Comparison of ENCODE assay signal across 22 cellular contexts in the genomic region with DNA sequence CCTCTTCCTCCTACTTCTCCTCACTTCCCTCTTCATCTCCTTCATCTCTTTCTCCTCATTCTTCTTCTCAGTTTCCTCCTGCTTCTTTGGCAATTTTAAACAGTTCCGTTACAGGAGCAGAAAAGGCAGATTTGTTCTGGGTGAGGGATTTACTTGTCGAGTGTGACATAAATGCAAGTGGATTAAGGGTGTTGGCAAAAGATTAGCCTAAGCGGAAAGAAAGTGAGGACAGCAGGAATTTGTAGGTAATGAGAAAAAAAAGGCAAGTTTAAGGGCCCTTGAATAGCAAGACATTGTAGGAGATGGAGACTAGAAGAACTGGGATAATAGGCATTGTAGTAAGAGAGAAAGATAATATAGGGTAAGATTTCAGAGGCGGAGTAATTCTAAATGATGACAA.
"Had no signal": no experiment of that assay in that cellular context is flagged by ENCODE, and none has a peak within 500 bp of the region (broad histone marks: within the 10 kb centered on the region; RNA-seq: fewer than 3 reads in every experiment).

No MANE protein-coding gene starts in this region.

- H3K4me3 ChIP-seq: MG63 had no signal

- H3K27me3 ChIP-seq: MG63 had no signal

- H3K27ac ChIP-seq: RWPE1 had no signal

- H3K9me3 ChIP-seq: MG63, SK-N-SH had no signal

- DNase-seq: IMR-90, Karpas-422, KG1, MG63, NCI-H1092, NCI-H1105 treated with DMSO at 0.1 percent for 48 hours, NCI-H1417 treated with DMSO at 0.1 percent for 48 hours, NCI-H146, NCI-H1694 treated with DMSO at 0.1 percent for 48 hours, NCI-H1930, NCI-H2107, NCI-H2171 treated with DMSO at 0.1 percent for 48 hours, NCI-H345, NCI-H446 treated with DMSO at 0.1 percent for 48 hours, NCI-H510A treated with DMSO at 0.1 percent for 48 hours, PC-3, SHP77, SK-N-SH, T-helper 1 cell had no signal

- H3K36me3 ChIP-seq: MG63 had no signal

- ATAC-seq: HepG2, Panc1, PC-3 had no signal
